30 cellular contexts compared by ENCODE assay signal in genomic region chr14:21245813-21246212, GRCh38. TPM values are rescaled to one million over a fixed set of nuclear protein-coding genes. Genes with fewer than 3 reads are reported as not detected.
DNase-seq lines count a peak whose midpoint lies in the region; ATAC-seq, FAIRE-seq and TF ChIP-seq lines count a peak whose summit lies in the region.
"Had no signal": no experiment of that assay in that cellular context is flagged by ENCODE, and none has a peak within 500 bp of the region (broad histone marks: within the 10 kb centered on the region; RNA-seq: fewer than 3 reads in every experiment).

No MANE protein-coding gene starts in this region.

- no peak overlapping the region for H3K27ac Mint-ChIP-seq in activated T-helper 17 cell treated with anti-CD3 and anti-CD28 coated beads, Interleukin-2, amount 50 U/mL, for 72 hours

- no CpG with 5 or more reads among the region's 7 CpGs for WGBS in trophoblast cell (ENCODE audit: extremely low coverage, insufficient coverage, insufficient read length)

- H3K4me1 ChIP-seq in trophoblast cell (ENCODE audit: control insufficient read depth in 1 of 2, insufficient read depth in 2 of 2, low read length in 2 of 2) = peaks cover 0 to 2% of the 10 kb centered on the region in 2 experiments
- H3K4me1 ChIP-seq: breast epithelium had no signal

- no peak overlapping the region for H2AK5ac ChIP-seq in trophoblast cell (ENCODE audit: low read length)

- no peak overlapping the region for H3K27ac ChIP-seq in trophoblast cell (ENCODE audit: low read depth, low read length)
- H3K27ac ChIP-seq: A549, breast epithelium, epithelial cell of prostate, SJCRH30 had no signal

- no peak overlapping the region for H3K14ac ChIP-seq in trophoblast cell (ENCODE audit: low read length)

- H3K36me3 Mint-ChIP-seq in activated T-helper 17 cell treated with anti-CD3 and anti-CD28 coated beads, Interleukin-2, amount 50 U/mL, for 72 hours (ENCODE audit: low read depth) = peaks cover 99% of the 10 kb centered on the region

- no peak overlapping the region for H2BK5ac ChIP-seq in trophoblast cell (ENCODE audit: low read depth, low read length, poor library complexity)

- no peak overlapping the region for H3K4me2 ChIP-seq in trophoblast cell (ENCODE audit: low read length)

- no peaks in the 10 kb centered on the region for H3K79me1 ChIP-seq in trophoblast cell (ENCODE audit: low read length)

- H4K8ac ChIP-seq in trophoblast cell (ENCODE audit: low read depth, low read length) = no peak overlapping the region

- H3K79me2 ChIP-seq in trophoblast cell (ENCODE audit: control insufficient read depth, insufficient read depth, low read length, poor library complexity) = peaks cover 20% of the 10 kb centered on the region

- peak overlapping the region; percentile 13 for H3K4ac ChIP-seq in trophoblast cell (ENCODE audit: low read depth, low read length)

- H3K4me3 Mint-ChIP-seq in activated T-helper 17 cell treated with anti-CD3 and anti-CD28 coated beads, Interleukin-2, amount 50 U/mL, for 72 hours = peak overlapping the region; percentile 8
- H3K4me3 Mint-ChIP-seq: B cell, naive B cell had no signal

- H2BK12ac ChIP-seq in trophoblast cell (ENCODE audit: low read length) = no peak overlapping the region

- FAIRE-seq in GM18507 (lab: Jason Lieb, UNC) = peak; percentile 31
- FAIRE-seq: A549, small intestine had no signal

- H3K23ac ChIP-seq in trophoblast cell (ENCODE audit: low read length) = no peak overlapping the region

- no peak overlapping the region for H3K18ac ChIP-seq in trophoblast cell (ENCODE audit: low read length)

- no peak overlapping the region for H2BK120ac ChIP-seq in trophoblast cell (ENCODE audit: insufficient read depth, low read length, poor library complexity)

- H3K27me3 ChIP-seq in trophoblast cell (ENCODE audit: insufficient read depth, low read length) = no peaks in the 10 kb centered on the region
- H3K27me3 ChIP-seq: breast epithelium, left lung, SJCRH30, tibial nerve had no signal

- no peaks in the 10 kb centered on the region for H3K9me3 ChIP-seq in trophoblast cell (ENCODE audit: insufficient read depth, low read depth, low read length)
- H3K9me3 ChIP-seq: A549, breast epithelium, left lung, SJCRH30, tibial nerve had no signal

- H3K36me3 ChIP-seq in trophoblast cell (ENCODE audit: control insufficient read depth in 1 of 2, insufficient read depth in 2 of 2, low read length in 2 of 2) = peaks cover 31 to 37% of the 10 kb centered on the region in 2 experiments
- H3K36me3 ChIP-seq: breast epithelium had no signal

- no peak overlapping the region for H4K91ac ChIP-seq in trophoblast cell (ENCODE audit: low read depth, low read length)

- no peak overlapping the region for H3K4me3 ChIP-seq in trophoblast cell (ENCODE audit: low read depth, low read length)
- H3K4me3 ChIP-seq: A549, breast epithelium, left lung, SJCRH30, tibial nerve had no signal

- no peak for ATAC-seq in activated T-helper 17 cell treated with anti-CD3 and anti-CD28 coated beads, Interleukin-2, amount 50 U/mL, for 72 hours (replicated peaks)
- ATAC-seq in HG03280 (IDR thresholded peaks at IDR 0.05; ENCODE audit: unreplicated experiment) = no peak
- no peak for ATAC-seq in HG02938 (IDR thresholded peaks at IDR 0.05; ENCODE audit: unreplicated experiment)
- ATAC-seq: activated CD4-positive, CD25-positive, alpha-beta regulatory T cell treated with anti-CD3 and anti-CD28 coated beads, Interleukin-2, amount 50 U/mL, for 24 hours had no signal

- H3K4me1 Mint-ChIP-seq in activated T-helper 17 cell treated with anti-CD3 and anti-CD28 coated beads, Interleukin-2, amount 50 U/mL, for 72 hours = peaks cover 27% of the 10 kb centered on the region

- H3K27me3 Mint-ChIP-seq in activated T-helper 17 cell treated with anti-CD3 and anti-CD28 coated beads, Interleukin-2, amount 50 U/mL, for 72 hours = no peaks in the 10 kb centered on the region
- H3K27me3 Mint-ChIP-seq: B cell, naive B cell had no signal

- no peak overlapping the region for H4K12ac ChIP-seq in trophoblast cell (ENCODE audit: low read depth, low read length)

- H2AFZ ChIP-seq in trophoblast cell (ENCODE audit: insufficient read depth, low read length, poor library complexity) = no peak overlapping the region

- H3K9me3 Mint-ChIP-seq in activated T-helper 17 cell treated with anti-CD3 and anti-CD28 coated beads, Interleukin-2, amount 50 U/mL, for 72 hours = no peaks in the 10 kb centered on the region
- H3K9me3 Mint-ChIP-seq: naive B cell had no signal

- no peak for TF ChIP-seq CTCF in GM10266 (IDR thresholded peaks at IDR 0.05; ENCODE audit: control insufficient read depth, insufficient read depth, low read depth, missing control alignments)

- DNase-seq in activated T-cell treated with anti-CD3 and anti-CD28 coated beads, Interleukin-2, amount 50 U/mL, for 48 hours = peak; percentile 28 to 49
- no peak for DNase-seq in activated T-cell treated with anti-CD3 and anti-CD28 coated beads, Interleukin-2, amount 50 U/mL, for 1 hour
- DNase-seq in GM18507 (ENCODE audit: extremely low spot score, insufficient read length, low read depth) (no peak), trophoblast cell (no peak), GM10266 (ENCODE audit: extremely low spot score) (no peak)
- DNase-seq: activated naive CD4-positive, alpha-beta T cell treated with Interleukin-2 at 50 U/mL for 16 hours; amygdala; DMS53; effector CD8-positive, alpha-beta T cell; KBM-7; left lung; naive B cell; NCI-H1436; NCI-H2081 treated with DMSO at 0.1 percent for 48 hours; NCI-H226; SJCRH30; small intestine; stimulated activated CD4-positive, alpha-beta T cell treated with anti-CD3 and anti-CD28 coated beads, Interleukin-1b, Interleukin-23, amount 100 ng/mL, for 48 hours; stimulated activated CD8-positive, alpha-beta memory T cell treated with anti-CD3 and anti-CD28 coated beads, Interleukin-4, amount 100 ng/mL, for 48 hours; T-helper 1 cell had no signal

- no peak overlapping the region for H3K9ac ChIP-seq in trophoblast cell (ENCODE audit: low read length)

RNA-seq across cellular contexts. Expression of gene HNRNPC, which starts 23.4 kb away (rescaled TPM):
- total RNA-seq in activated T-helper 17 cell treated with anti-CD3 and anti-CD28 coated beads, Interleukin-2, amount 50 U/mL, for 72 hours = 100 to 1,000 TPM; 720 to 984 TPM
- 959 and 960 TPM in 2 replicates for polyA plus RNA-seq in trophoblast cell (2013)

RNA-seq across cellular contexts. Expression of gene RPGRIP1, which starts 34.1 kb away (rescaled TPM):
- not detected for total RNA-seq in activated T-helper 17 cell treated with anti-CD3 and anti-CD28 coated beads, Interleukin-2, amount 50 U/mL, for 72 hours
- 0.01 TPM in 1 of 2 replicates, not detected in the other for polyA plus RNA-seq in trophoblast cell (2013)
- total RNA-seq: osteocyte, SJCRH30 had no signal

Comparison
In these comparisons a context has a peak if more than half of its experiments do, and no peak if none do; other contexts are left out.
1. DNase-seq: peak in activated T-cell treated with anti-CD3 and anti-CD28 coated beads, Interleukin-2, amount 50 U/mL, for 48 hours (2 of 2); none in activated T-cell treated with anti-CD3 and anti-CD28 coated beads, Interleukin-2, amount 50 U/mL, for 1 hour (single experiment), GM18507 (single experiment), trophoblast cell (0 of 2) and GM10266 (single experiment).